In genomic region chr16:89430436-89431157, GRCh38 we compare ENCODE assay signal across 14 cellular contexts. TPM values are rescaled to one million over a fixed set of nuclear protein-coding genes. Genes with fewer than 3 reads are reported as not detected.
DNase-seq lines count a peak whose midpoint lies in the region; ATAC-seq and TF ChIP-seq lines count a peak whose summit lies in the region.
"Had no signal": no experiment of that assay in that cellular context is flagged by ENCODE, and none has a peak within 500 bp of the region (broad histone marks: within the 10 kb centered on the region; RNA-seq: fewer than 3 reads in every experiment).

No MANE protein-coding gene starts in this region.

- CTCF ChIA-PET in WTC11 (lab: Charles Lee) = interaction anchor here (0.5 kb wide), 1 partner anchor 15 kb away, joined by 4 read pairs; no protein-coding TSS in a partner anchor

- H3K9me3 Mint-ChIP-seq in activated naive CD8-positive, alpha-beta T cell (ENCODE audit: low read depth) = no peaks in the 10 kb centered on the region
- no peaks in the 10 kb centered on the region for H3K9me3 Mint-ChIP-seq in activated naive CD8-positive, alpha-beta T cell treated with anti-CD3 and anti-CD28 coated beads, Interleukin-2, amount 50 U/mL, for 24 hours
- peaks cover 8% of the 10 kb centered on the region for H3K9me3 Mint-ChIP-seq in WTC11
- no peaks in the 10 kb centered on the region for H3K9me3 Mint-ChIP-seq in type B pancreatic cell
- H3K9me3 Mint-ChIP-seq: IgD-negative memory B cell had no signal

- POLR2A ChIA-PET in WTC11 (lab: Charles Lee) = no interaction called here

- TF ChIP-seq CTCF in WTC11 (IDR thresholded peaks at IDR 0.05) = no peak
- no peak for TF ChIP-seq CTCF in type B pancreatic cell (conservative IDR thresholded peaks at IDR 0.05)

- no peak for DNase-seq in activated naive CD8-positive, alpha-beta T cell treated with anti-CD3 and anti-CD28 coated beads, Interleukin-2, amount 50 U/mL, for 24 hours
- DNase-seq in WTC11 (ENCODE audit: low spot score) = no peak
- DNase-seq in left lobe of liver (ENCODE audit: low spot score) = peak; percentile 77
- no peak for DNase-seq in type B pancreatic cell (ENCODE audit: extremely low spot score, unreplicated experiment)
- DNase-seq in NCI-H2196 (lab: John Stamatoyannopoulos, UW; ENCODE audit: unreplicated experiment) = no peak
- DNase-seq: effector CD4-positive, alpha-beta T cell; NCI-H446 treated with DMSO at 0.1 percent for 48 hours; PC-9; stimulated activated CD4-positive, alpha-beta T cell treated with anti-CD3 and anti-CD28 coated beads, Interleukin-15, amount 100 ng/mL, for 24 hours; T-helper 1 cell had no signal

- H3K36me3 Mint-ChIP-seq in activated naive CD8-positive, alpha-beta T cell = peaks cover 2% of the 10 kb centered on the region
- H3K36me3 Mint-ChIP-seq in activated naive CD8-positive, alpha-beta T cell treated with anti-CD3 and anti-CD28 coated beads, Interleukin-2, amount 50 U/mL, for 24 hours (ENCODE audit: low read depth) = peaks cover 31% of the 10 kb centered on the region
- H3K36me3 Mint-ChIP-seq in WTC11 (peaks cover 9% of the 10 kb centered on the region), type B pancreatic cell (peaks cover 12% of the 10 kb centered on the region)

- ATAC-seq in activated naive CD8-positive, alpha-beta T cell treated with anti-CD3 and anti-CD28 coated beads, Interleukin-2, amount 50 U/mL, for 24 hours = no peak
- peak; percentile 20; the same call in 1 of the 2 replicates for ATAC-seq in WTC11
- ATAC-seq in left lobe of liver = peak; percentile 87
- ATAC-seq in GM21423 (IDR thresholded peaks at IDR 0.05; ENCODE audit: unreplicated experiment) = no peak
- no peak for ATAC-seq in HG03354 (IDR thresholded peaks at IDR 0.05; ENCODE audit: poor library complexity, severe bottlenecking, unreplicated experiment)

- peaks cover 40% of the 10 kb centered on the region for H3K4me1 Mint-ChIP-seq in activated naive CD8-positive, alpha-beta T cell (ENCODE audit: low read depth)
- peaks cover 38% of the 10 kb centered on the region for H3K4me1 Mint-ChIP-seq in activated naive CD8-positive, alpha-beta T cell treated with anti-CD3 and anti-CD28 coated beads, Interleukin-2, amount 50 U/mL, for 24 hours
- H3K4me1 Mint-ChIP-seq in WTC11 (peaks cover 32% of the 10 kb centered on the region), type B pancreatic cell (ENCODE audit: unreplicated experiment) (peaks cover 28% of the 10 kb centered on the region)

- no peaks in the 10 kb centered on the region for H3K27me3 Mint-ChIP-seq in activated naive CD8-positive, alpha-beta T cell
- H3K27me3 Mint-ChIP-seq in activated naive CD8-positive, alpha-beta T cell treated with anti-CD3 and anti-CD28 coated beads, Interleukin-2, amount 50 U/mL, for 24 hours = no peaks in the 10 kb centered on the region
- H3K27me3 Mint-ChIP-seq in WTC11 (ENCODE audit: low read depth) = no peaks in the 10 kb centered on the region
- H3K27me3 Mint-ChIP-seq in type B pancreatic cell = no peaks in the 10 kb centered on the region
- H3K27me3 Mint-ChIP-seq: IgD-negative memory B cell had no signal

- no peak overlapping the region for H3K4me3 Mint-ChIP-seq in activated naive CD8-positive, alpha-beta T cell
- no peak overlapping the region for H3K4me3 Mint-ChIP-seq in activated naive CD8-positive, alpha-beta T cell treated with anti-CD3 and anti-CD28 coated beads, Interleukin-2, amount 50 U/mL, for 24 hours
- H3K4me3 Mint-ChIP-seq in WTC11 (no peak overlapping the region), type B pancreatic cell (peak overlapping the region; percentile 37)
- H3K4me3 Mint-ChIP-seq: IgD-negative memory B cell had no signal

- H3K27ac Mint-ChIP-seq in activated naive CD8-positive, alpha-beta T cell = peak overlapping the region; percentile 55
- H3K27ac Mint-ChIP-seq in activated naive CD8-positive, alpha-beta T cell treated with anti-CD3 and anti-CD28 coated beads, Interleukin-2, amount 50 U/mL, for 24 hours = no peak overlapping the region
- no peak overlapping the region for H3K27ac Mint-ChIP-seq in WTC11
- no peak overlapping the region for H3K27ac Mint-ChIP-seq in type B pancreatic cell

TF ChIP-seq in WTC11, 78 proteins besides CTCF, POLR2A, EP300 and RAD21:
- TF ChIP-seq USF2 (CRISPR knock-in tag; IDR thresholded peaks at IDR 0.05) = no peak

RNA-seq across cellular contexts. Expression of gene ANKRD11, which starts 59.8 kb away (rescaled TPM):
- total RNA-seq in WTC11 (2021) (142 to 184 TPM (median 146 TPM) in 3 replicates), left lobe of liver (50.7 TPM), type B pancreatic cell (ENCODE audit: low replicate concordance) (153 and 155 TPM in 2 replicates)

Comparison
In these comparisons a context has a peak if more than half of its experiments do, and no peak if none do; other contexts are left out.
1. ATAC-seq: peak in WTC11 (single experiment) and left lobe of liver (single experiment); none in activated naive CD8-positive, alpha-beta T cell treated with anti-CD3 and anti-CD28 coated beads, Interleukin-2, amount 50 U/mL, for 24 hours (single experiment), GM21423 (single experiment) and HG03354 (single experiment).